In genomic region chr7:148868378-148868674, GRCh38 we compare ENCODE assay signal across 18 cellular contexts. TPM values are rescaled to one million over a fixed set of nuclear protein-coding genes. Genes with fewer than 3 reads are reported as not detected.
A peak's percentile ranks its signal among the peaks of the same experiment; 100 is the strongest.
DNase-seq lines count a peak whose midpoint lies in the region; ATAC-seq and TF ChIP-seq lines count a peak whose summit lies in the region.
"Had no signal": no experiment of that assay in that cellular context is flagged by ENCODE, and none has a peak within 500 bp of the region (broad histone marks: within the 10 kb centered on the region; RNA-seq: fewer than 3 reads in every experiment).

No MANE protein-coding gene starts in this region.

- TF ChIP-seq CTCF in natural killer cell (IDR thresholded peaks at IDR 0.05) = no peak

- DNase-seq in activated naive CD4-positive, alpha-beta T cell treated with anti-CD3 and anti-CD28 coated beads for 36 hours = no peak
- DNase-seq in activated naive CD4-positive, alpha-beta T cell treated with anti-CD3 and anti-CD28 coated beads, Interleukin-2, amount 50 U/mL, for 72 hours (ENCODE audit: low spot score in 2 of 2) = no peak
- DNase-seq in NAMALWA (ENCODE audit: low spot score) (peak; percentile 78), natural killer cell (no peak)
- DNase-seq in activated naive CD8-positive, alpha-beta T cell treated with anti-CD3 and anti-CD28 coated beads, Interleukin-2, amount 50 U/mL, for 24 hours = no peak
- DNase-seq: Calu3; CD8-positive, alpha-beta memory T cell; DMS153; NCI-H1417; NCI-H187; NCI-H446 treated with DMSO at 0.1 percent for 48 hours; NCI-H526 treated with DMSO at 0.1 percent for 48 hours; PC-3; SHP77 treated with DMSO at 0.1 percent for 48 hours had no signal

- peak overlapping the region; percentile 8 for H3K27ac Mint-ChIP-seq in activated naive CD4-positive, alpha-beta T cell treated with anti-CD3 and anti-CD28 coated beads for 36 hours
- peak overlapping the region in 1 of 2 donors; percentile 78 for H3K27ac Mint-ChIP-seq in activated naive CD4-positive, alpha-beta T cell treated with anti-CD3 and anti-CD28 coated beads, Interleukin-2, amount 50 U/mL, for 72 hours
- peak overlapping the region; percentile 26 for H3K27ac Mint-ChIP-seq in activated naive CD8-positive, alpha-beta T cell treated with anti-CD3 and anti-CD28 coated beads, Interleukin-2, amount 50 U/mL, for 24 hours
- peak overlapping the region; percentile 0 to 70 for H3K27ac Mint-ChIP-seq in natural killer cell
- no peak overlapping the region for H3K27ac Mint-ChIP-seq in activated T-helper 17 cell treated with anti-CD3 and anti-CD28 coated beads, Interleukin-2, amount 50 U/mL, for 72 hours

- H3K9me3 Mint-ChIP-seq in activated naive CD4-positive, alpha-beta T cell treated with anti-CD3 and anti-CD28 coated beads for 36 hours = peaks cover 11% of the 10 kb centered on the region
- H3K9me3 Mint-ChIP-seq in activated naive CD4-positive, alpha-beta T cell treated with anti-CD3 and anti-CD28 coated beads, Interleukin-2, amount 50 U/mL, for 72 hours = peaks cover 0 to 9% of the 10 kb centered on the region in 2 donors
- H3K9me3 Mint-ChIP-seq in activated naive CD8-positive, alpha-beta T cell treated with anti-CD3 and anti-CD28 coated beads, Interleukin-2, amount 50 U/mL, for 24 hours = no peaks in the 10 kb centered on the region
- H3K9me3 Mint-ChIP-seq in natural killer cell = peaks cover 0 to 8% of the 10 kb centered on the region in 2 donors
- H3K9me3 Mint-ChIP-seq in activated T-helper 17 cell treated with anti-CD3 and anti-CD28 coated beads, Interleukin-2, amount 50 U/mL, for 72 hours = no peaks in the 10 kb centered on the region

- CTCF ChIA-PET in activated naive CD4-positive, alpha-beta T cell treated with anti-CD3 and anti-CD28 coated beads for 36 hours (lab: Charles Lee) = no interaction called here

- H3K4me1 Mint-ChIP-seq in activated naive CD4-positive, alpha-beta T cell treated with anti-CD3 and anti-CD28 coated beads for 36 hours (ENCODE audit: low read depth) = peaks cover 65% of the 10 kb centered on the region
- H3K4me1 Mint-ChIP-seq in activated naive CD8-positive, alpha-beta T cell treated with anti-CD3 and anti-CD28 coated beads, Interleukin-2, amount 50 U/mL, for 24 hours = peaks cover 72% of the 10 kb centered on the region
- peaks cover 27% of the 10 kb centered on the region in 2 donors for H3K4me1 Mint-ChIP-seq in natural killer cell
- H3K4me1 Mint-ChIP-seq in activated T-helper 17 cell treated with anti-CD3 and anti-CD28 coated beads, Interleukin-2, amount 50 U/mL, for 72 hours = peaks cover 24% of the 10 kb centered on the region

- intact Hi-C loops in activated naive CD4-positive, alpha-beta T cell treated with anti-CD3 and anti-CD28 coated beads for 36 hours (cut with micrococcal nuclease) = no loop called here
- intact Hi-C loops in natural killer cell (cut with micrococcal nuclease) = no loop called here

- no peak overlapping the region for H3K4me3 Mint-ChIP-seq in activated naive CD4-positive, alpha-beta T cell treated with anti-CD3 and anti-CD28 coated beads for 36 hours
- H3K4me3 Mint-ChIP-seq in activated naive CD8-positive, alpha-beta T cell treated with anti-CD3 and anti-CD28 coated beads, Interleukin-2, amount 50 U/mL, for 24 hours = no peak overlapping the region
- no peak overlapping the region for H3K4me3 Mint-ChIP-seq in natural killer cell
- no peak overlapping the region for H3K4me3 Mint-ChIP-seq in activated T-helper 17 cell treated with anti-CD3 and anti-CD28 coated beads, Interleukin-2, amount 50 U/mL, for 72 hours
- H3K4me3 Mint-ChIP-seq: CD8-positive, alpha-beta memory T cell had no signal

- no peak for ATAC-seq in activated naive CD4-positive, alpha-beta T cell treated with anti-CD3 and anti-CD28 coated beads, Interleukin-2, amount 50 U/mL, for 72 hours
- ATAC-seq in activated naive CD8-positive, alpha-beta T cell treated with anti-CD3 and anti-CD28 coated beads, Interleukin-2, amount 50 U/mL, for 24 hours = no peak
- no peak for ATAC-seq in natural killer cell
- no peak for ATAC-seq in HG03135 (IDR thresholded peaks at IDR 0.05; ENCODE audit: unreplicated experiment)
- ATAC-seq in GM18519 (IDR thresholded peaks at IDR 0.05; ENCODE audit: low FRiP score, unreplicated experiment) = no peak
- ATAC-seq in activated T-helper 17 cell treated with anti-CD3 and anti-CD28 coated beads, Interleukin-2, amount 50 U/mL, for 72 hours (replicated peaks) = no peak
- ATAC-seq: HepG2, PC-3 had no signal

- no peaks in the 10 kb centered on the region for H3K27me3 Mint-ChIP-seq in activated naive CD4-positive, alpha-beta T cell treated with anti-CD3 and anti-CD28 coated beads for 36 hours (ENCODE audit: low read depth)
- no peaks in the 10 kb centered on the region for H3K27me3 Mint-ChIP-seq in activated naive CD8-positive, alpha-beta T cell treated with anti-CD3 and anti-CD28 coated beads, Interleukin-2, amount 50 U/mL, for 24 hours
- no peaks in the 10 kb centered on the region for H3K27me3 Mint-ChIP-seq in natural killer cell (ENCODE audit: low read depth in 2 of 2)
- no peaks in the 10 kb centered on the region for H3K27me3 Mint-ChIP-seq in activated T-helper 17 cell treated with anti-CD3 and anti-CD28 coated beads, Interleukin-2, amount 50 U/mL, for 72 hours
- H3K27me3 Mint-ChIP-seq: CD8-positive, alpha-beta memory T cell had no signal

- H3K36me3 Mint-ChIP-seq in activated naive CD4-positive, alpha-beta T cell treated with anti-CD3 and anti-CD28 coated beads for 36 hours (ENCODE audit: low read depth) = peaks cover 38% of the 10 kb centered on the region
- peaks cover 16 to 27% of the 10 kb centered on the region in 2 donors for H3K36me3 Mint-ChIP-seq in activated naive CD4-positive, alpha-beta T cell treated with anti-CD3 and anti-CD28 coated beads, Interleukin-2, amount 50 U/mL, for 72 hours
- H3K36me3 Mint-ChIP-seq in activated naive CD8-positive, alpha-beta T cell treated with anti-CD3 and anti-CD28 coated beads, Interleukin-2, amount 50 U/mL, for 24 hours (ENCODE audit: low read depth) = peaks cover 50% of the 10 kb centered on the region
- H3K36me3 Mint-ChIP-seq in natural killer cell = peaks cover 10% of the 10 kb centered on the region
- H3K36me3 Mint-ChIP-seq in activated T-helper 17 cell treated with anti-CD3 and anti-CD28 coated beads, Interleukin-2, amount 50 U/mL, for 72 hours (ENCODE audit: low read depth) = peaks cover 11% of the 10 kb centered on the region

RNA-seq across cellular contexts. Expression of gene EZH2, which starts 15.8 kb away (rescaled TPM):
- 100 to 1,000 TPM; 132 to 133 TPM for total RNA-seq in activated naive CD4-positive, alpha-beta T cell treated with anti-CD3 and anti-CD28 coated beads for 36 hours
- total RNA-seq in activated naive CD4-positive, alpha-beta T cell treated with anti-CD3 and anti-CD28 coated beads, Interleukin-2, amount 50 U/mL, for 72 hours = 100 to 1,000 TPM; 106 to 171 TPM
- total RNA-seq in natural killer cell = 10 to 100 TPM; 33.4 to 42.7 (median 35.8) TPM
- total RNA-seq in activated T-helper 17 cell treated with anti-CD3 and anti-CD28 coated beads, Interleukin-2, amount 50 U/mL, for 72 hours = 10 to 100 TPM; 73.2 to 77.5 TPM
